Comparison of ENCODE assay signal across 31 cellular contexts in the genomic region with DNA sequence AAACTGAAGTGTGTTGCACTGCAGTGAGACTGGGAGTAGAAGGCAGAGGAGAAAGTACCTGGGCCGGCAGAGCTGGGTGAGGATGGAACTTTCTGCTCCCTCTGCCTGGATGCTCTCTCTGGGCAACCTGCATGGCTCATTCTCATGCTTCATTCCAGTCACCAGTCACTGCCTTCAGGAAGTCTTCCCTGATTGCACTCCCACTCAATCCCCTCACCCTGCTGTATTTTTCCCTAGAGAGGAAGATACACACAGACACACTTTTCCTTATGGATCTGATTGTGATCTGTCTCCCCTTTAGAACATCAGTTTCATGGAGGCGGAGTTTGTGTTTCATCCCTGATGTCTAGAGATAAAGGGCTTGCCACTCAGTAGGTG.
"Had no signal": no experiment of that assay in that cellular context is flagged by ENCODE, and none has a peak within 500 bp of the region (broad histone marks: within the 10 kb centered on the region; RNA-seq: fewer than 3 reads in every experiment).

No MANE protein-coding gene starts in this region.

- H3K4me1 ChIP-seq: colonic mucosa had no signal

- FAIRE-seq: astrocyte, endometrium, endothelial cell of umbilical vein had no signal

- H3K36me3 ChIP-seq: WERI-Rb-1 had no signal

- H3K4me3 ChIP-seq: colonic mucosa, esophagus squamous epithelium, gastroesophageal sphincter had no signal

- H3K27me3 ChIP-seq: colonic mucosa, esophagus squamous epithelium, gastroesophageal sphincter had no signal

- H3K9me3 ChIP-seq: colonic mucosa, esophagus squamous epithelium, gastroesophageal sphincter had no signal

- DNase-seq: activated B cell treated with CpG ODN at 0.5 μM for 24 hours; activated CD4-positive, alpha-beta T cell treated with anti-CD3 and anti-CD28 coated beads for 48 hours; activated CD4-positive, alpha-beta T cell treated with anti-CD3 and anti-CD28 coated beads, Interleukin-2, amount 50 U/mL, for 1 hour; activated CD4-positive, alpha-beta T cell treated with anti-CD3 and anti-CD28 coated beads, Interleukin-2, amount 50 U/mL, for 48 hours; activated CD8-positive, alpha-beta memory T cell treated with anti-CD3 and anti-CD28 coated beads, Interleukin-2, amount 10 ng/mL, durations not matched to agents 7 days and 5 days; activated CD8-positive, alpha-beta memory T cell treated with anti-CD3 and anti-CD28 coated beads, Interleukin-2, amount 50 U/mL, for 4 hours; activated CD8-positive, alpha-beta T cell treated with anti-CD3 and anti-CD28 coated beads for 36 hours; activated effector memory CD4-positive, alpha-beta T cell treated with Interleukin-2 at 50 U/mL for 16 hours; activated gamma-delta T cell treated with Interleukin-2 at 50 U/mL for 16 hours; activated naive CD4-positive, alpha-beta T cell treated with anti-CD3 and anti-CD28 coated beads, Interleukin-2, amount 50 U/mL, for 16 hours; activated naive CD4-positive, alpha-beta T cell treated with Interleukin-2 at 50 U/mL for 16 hours; activated T-cell treated with anti-CD3 and anti-CD28 coated beads, Interleukin-2, amount 50 U/mL, for 1 hour; activated T-cell treated with anti-CD3 and anti-CD28 coated beads, Interleukin-2, amount 50 U/mL, for 72 hours; amniotic stem cell; anterior cingulate cortex; central memory CD4-positive, alpha-beta T cell; cerebellar nuclear complex; colonic mucosa; effector CD8-positive, alpha-beta T cell; esophagus squamous epithelium; foreskin melanocyte; T-helper 1 cell; T-helper 17 cell; T1000; WERI-Rb-1 had no signal

- H3K27ac ChIP-seq: colonic mucosa, epithelial cell of prostate, esophagus squamous epithelium, gastroesophageal sphincter, WERI-Rb-1 had no signal

- ATAC-seq: activated CD4-positive, CD25-positive, alpha-beta regulatory T cell treated with anti-CD3 and anti-CD28 coated beads, Interleukin-2, amount 50 U/mL, for 24 hours; activated CD8-positive, alpha-beta memory T cell treated with anti-CD3 and anti-CD28 coated beads, Interleukin-2, amount 10 ng/mL, durations not matched to agents 7 days and 5 days; activated CD8-positive, alpha-beta T cell treated with anti-CD3 and anti-CD28 coated beads for 36 hours; activated T-cell treated with anti-CD3 and anti-CD28 coated beads, Interleukin-2, amount 50 U/mL, for 72 hours; gastroesophageal sphincter; T-helper 17 cell had no signal
